8 cellular contexts compared by ENCODE assay signal in genomic region chr9:114156658-114157421, GRCh38. TPM values are rescaled to one million over a fixed set of nuclear protein-coding genes. Genes with fewer than 3 reads are reported as not detected.
DNase-seq lines count a peak whose midpoint lies in the region; ATAC-seq and TF ChIP-seq lines count a peak whose summit lies in the region.

No MANE protein-coding gene starts in this region.

- H3K36me3 ChIP-seq in muscle layer of colon (ENCODE audit: insufficient read depth, low read length) (no peaks in the 10 kb centered on the region), tibial artery (no peaks in the 10 kb centered on the region)

- no peak for DNase-seq in activated CD4-positive, CD25-positive, alpha-beta regulatory T cell (lab: John Stamatoyannopoulos, UW)
- peak; percentile 47 for DNase-seq in activated CD8-positive, alpha-beta memory T cell treated with anti-CD3 and anti-CD28 coated beads, Interleukin-2, amount 50 U/mL, for 4 hours
- DNase-seq in tibial artery, result peak; percentile 50 to 84
- DNase-seq in NCI-H2171 (lab: John Stamatoyannopoulos, UW), result no peak
- no peak for DNase-seq in NCI-H345 treated with DMSO at 0.1 percent for 48 hours (lab: John Stamatoyannopoulos, UW; ENCODE audit: unreplicated experiment)

- H3K27me3 ChIP-seq in muscle layer of colon (ENCODE audit: control insufficient read depth in 1 of 2, insufficient read depth in 2 of 2, low read length in 2 of 2) (peaks cover 10 to 16% of the 10 kb centered on the region in 2 donors), tibial artery (peaks cover 0 to 29% of the 10 kb centered on the region in 2 donors)

- H3K4me3 ChIP-seq in muscle layer of colon (ENCODE audit: low read depth in 1 of 2, low read length in 2 of 2) (peak overlapping the region; percentile 28 to 68), tibial artery (peak overlapping the region; percentile 57 to 72)

- TF ChIP-seq CTCF in tibial artery (IDR thresholded peaks at IDR 0.05), result no peak

- peak; percentile 4 to 23 for ATAC-seq in activated CD4-positive, CD25-positive, alpha-beta regulatory T cell treated with anti-CD3 and anti-CD28 coated beads, Interleukin-2, amount 50 U/mL, for 24 hours
- peak; percentile 72 for ATAC-seq in esophagus mucosa

- no peaks in the 10 kb centered on the region for H3K9me3 ChIP-seq in muscle layer of colon (ENCODE audit: low read length)
- H3K9me3 ChIP-seq in tibial artery, result no peaks in the 10 kb centered on the region

- H3K27ac ChIP-seq in muscle layer of colon (ENCODE audit: low read depth, low read length), result peak overlapping the region; percentile 48
- peak overlapping the region; percentile 79 to 88 for H3K27ac ChIP-seq in tibial artery

- intact Hi-C loops in tibial artery (cut with DNase I; ENCODE audit: low total_unique reads), result loop anchor here (5.0 kb wide), 1 partner anchor 90 kb away; no protein-coding TSS in a partner anchor

- peaks cover 47% of the 10 kb centered on the region for H3K4me1 ChIP-seq in muscle layer of colon (ENCODE audit: insufficient read depth, low read length)
- peaks cover 0 to 42% (median 33%) of the 10 kb centered on the region in 4 donors for H3K4me1 ChIP-seq in tibial artery

- peak overlapping the region; percentile 33 for H3K9ac ChIP-seq in muscle layer of colon (ENCODE audit: low read length)

RNA-seq across cellular contexts. Expression of gene COL27A1, which starts 1.5 kb away (rescaled TPM):
- total RNA-seq in esophagus mucosa, result 13.6 TPM

RNA-seq across cellular contexts. Expression of gene KIF12, which starts 57.7 kb away (rescaled TPM):
- 0.56 TPM for total RNA-seq in esophagus mucosa

Comparison
In these comparisons a context has a peak if more than half of its experiments do, and no peak if none do; other contexts are left out.
1. DNase-seq: peak in activated CD8-positive, alpha-beta memory T cell treated with anti-CD3 and anti-CD28 coated beads, Interleukin-2, amount 50 U/mL, for 4 hours (single experiment) and tibial artery (2 of 2); none in activated CD4-positive, CD25-positive, alpha-beta regulatory T cell (0 of 4), NCI-H2171 (single experiment) and NCI-H345 treated with DMSO at 0.1 percent for 48 hours (single experiment).